ENCODE assay signal across 1 cellular context in the genomic region with DNA sequence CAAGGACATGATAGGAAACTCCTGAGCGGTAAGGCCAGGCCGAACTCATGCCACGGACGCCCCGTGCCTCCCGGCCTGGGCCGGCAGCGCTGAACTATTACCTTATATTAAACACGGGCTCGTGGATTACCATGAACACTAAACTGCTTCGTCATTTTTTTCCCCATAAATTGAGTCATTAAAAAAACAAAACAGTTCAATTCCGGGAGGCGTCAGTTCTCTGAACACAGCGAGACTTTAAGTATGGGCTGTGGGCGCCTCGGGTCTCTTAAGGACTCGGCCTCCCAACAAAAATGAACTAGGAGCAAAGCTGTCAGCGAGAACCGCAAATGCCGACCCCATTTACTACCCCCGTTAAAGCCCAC.
TF ChIP-seq lines count a peak whose summit lies in the region.

No MANE protein-coding gene starts in this region.

TF ChIP-seq in GM12878, 131 proteins besides CTCF, POLR2A, EP300 and RAD21 (continued from another document):
- TF ChIP-seq HCFC1 (IDR thresholded peaks at IDR 0.05; ENCODE audit: low read length) (no peak), SMAD5 (IDR thresholded peaks at IDR 0.05; ENCODE audit: low read depth) (no peak), CREM (IDR thresholded peaks at IDR 0.05; ENCODE audit: low read depth) (no peak), EED (IDR thresholded peaks at IDR 0.05; ENCODE audit: low read depth) (no peak), CHD2 (IDR thresholded peaks at IDR 0.05; ENCODE audit: borderline replicate concordance, low read depth, low read length) (no peak), SIX5 (IDR thresholded peaks at IDR 0.05; ENCODE audit: low read depth, low read length, severe bottlenecking) (no peak), TCF7 (IDR thresholded peaks at IDR 0.05; ENCODE audit: borderline replicate concordance) (no peak)
